ENCODE assay signal across 8 cellular contexts in genomic region chr16:89093602-89094251, GRCh38. TPM values are rescaled to one million over a fixed set of nuclear protein-coding genes. Genes with fewer than 3 reads are reported as not detected.
A peak's percentile ranks its signal among the peaks of the same experiment; 100 is the strongest.
DNase-seq lines count a peak whose midpoint lies in the region; ATAC-seq lines count a peak whose summit lies in the region.

ACSF3 (plus strand) TSS chr16:89093852; CDS start chr16:89100682, 6,830 bp downstream.

- H3K4me1 Mint-ChIP-seq in activated CD4-positive, alpha-beta memory T cell treated with anti-CD3 and anti-CD28 coated beads, Interleukin-2, amount 10 ng/mL, durations not matched to agents 7 days and 5 days: peaks cover 46% of the 10 kb centered on the region

- peak within 1 kb of the TSS; percentile 86 for H3K27ac Mint-ChIP-seq in activated CD4-positive, alpha-beta memory T cell treated with anti-CD3 and anti-CD28 coated beads, Interleukin-2, amount 10 ng/mL, durations not matched to agents 7 days and 5 days

- peaks cover 15% of the 10 kb centered on the region for H3K27me3 Mint-ChIP-seq in activated CD4-positive, alpha-beta memory T cell treated with anti-CD3 and anti-CD28 coated beads, Interleukin-2, amount 10 ng/mL, durations not matched to agents 7 days and 5 days

- CTCF ChIA-PET in activated CD4-positive, alpha-beta memory T cell treated with anti-CD3 and anti-CD28 coated beads, Interleukin-2, amount 10 ng/mL, durations not matched to agents 7 days and 5 days (lab: Charles Lee): interaction anchor here (0.6 kb wide), 1 partner anchor 9 kb away, joined by 3 read pairs; no protein-coding TSS in a partner anchor

- H3K36me3 Mint-ChIP-seq in activated CD4-positive, alpha-beta memory T cell treated with anti-CD3 and anti-CD28 coated beads, Interleukin-2, amount 10 ng/mL, durations not matched to agents 7 days and 5 days (ENCODE audit: low read depth): peaks cover 17% of the 10 kb centered on the region

- DNase-seq in C1 segment of cervical spinal cord (lab: John Stamatoyannopoulos, UW) (peak in 12 of 14 donors; percentile 11 to 78 (median 22)), NCI-H1092 (lab: John Stamatoyannopoulos, UW) (peak; percentile 35), lung microvascular endothelial cell (ENCODE audit: low read depth in 2 of 2) (peak; percentile 64 to 68)
- DNase-seq in activated CD4-positive, alpha-beta memory T cell treated with anti-CD3 and anti-CD28 coated beads, Interleukin-2, amount 10 ng/mL, durations not matched to agents 7 days and 5 days: peak; percentile 73
- peak; percentile 52 for DNase-seq in effector CD4-positive, alpha-beta T cell
- DNase-seq in stimulated activated CD4-positive, alpha-beta T cell treated with anti-CD3 and anti-CD28 coated beads, TNF-alpha, amount 100 ng/mL, for 24 hours (ENCODE audit: low read depth in 3 of 3): peak; percentile 26 to 68 (median 55)

- H3K4me3 Mint-ChIP-seq in activated CD4-positive, alpha-beta memory T cell treated with anti-CD3 and anti-CD28 coated beads, Interleukin-2, amount 10 ng/mL, durations not matched to agents 7 days and 5 days: peak within 1 kb of the TSS; percentile 92

- ATAC-seq in GM19395 (IDR thresholded peaks at IDR 0.05; ENCODE audit: unreplicated experiment) (peak; percentile 43), GM21825 (IDR thresholded peaks at IDR 0.05; ENCODE audit: unreplicated experiment) (no peak)

- no peaks in the 10 kb centered on the region for H3K9me3 Mint-ChIP-seq in activated CD4-positive, alpha-beta memory T cell treated with anti-CD3 and anti-CD28 coated beads, Interleukin-2, amount 10 ng/mL, durations not matched to agents 7 days and 5 days

- POLR2A ChIA-PET in activated CD4-positive, alpha-beta memory T cell treated with anti-CD3 and anti-CD28 coated beads, Interleukin-2, amount 10 ng/mL, durations not matched to agents 7 days and 5 days (lab: Charles Lee): interaction anchor here (0.6 to 1.9 kb wide), 22 partner anchors 8 to 523 kb away, joined by 3 to 26 read pairs (median 4); partner anchors contain the start of genes APRT, TRAPPC2L and ZNF778

RNA-seq across cellular contexts. Expression of gene ACSF3, which starts in this region (rescaled TPM):
- total RNA-seq in activated CD4-positive, alpha-beta memory T cell treated with anti-CD3 and anti-CD28 coated beads, Interleukin-2, amount 10 ng/mL, durations not matched to agents 7 days and 5 days: 10 to 100 TPM; 44.4 to 45.3 TPM
- 13.7 and 13.9 TPM in 2 replicates for total RNA-seq in lung microvascular endothelial cell

Comparison
In these comparisons a context has a peak if more than half of its experiments do, and no peak if none do; other contexts are left out.
1. DNase-seq: peak in every context shown above with its lines; median percentile 73 in activated CD4-positive, alpha-beta memory T cell treated with anti-CD3 and anti-CD28 coated beads, Interleukin-2, amount 10 ng/mL, durations not matched to agents 7 days and 5 days; 66 in lung microvascular endothelial cell; 55 in stimulated activated CD4-positive, alpha-beta T cell treated with anti-CD3 and anti-CD28 coated beads, TNF-alpha, amount 100 ng/mL, for 24 hours; 52 in effector CD4-positive, alpha-beta T cell; 35 in NCI-H1092; 22 in C1 segment of cervical spinal cord.